ENCODE assay signal across 1 cellular context in genomic region chr4:11468901-11469300, GRCh38.
TF ChIP-seq lines count a peak whose summit lies in the region.

No MANE protein-coding gene starts in this region.

TF ChIP-seq in GM23338, 12 proteins besides CTCF, POLR2A, EP300 and RAD21 (continued from another document):
- TF ChIP-seq, protein P1, sequence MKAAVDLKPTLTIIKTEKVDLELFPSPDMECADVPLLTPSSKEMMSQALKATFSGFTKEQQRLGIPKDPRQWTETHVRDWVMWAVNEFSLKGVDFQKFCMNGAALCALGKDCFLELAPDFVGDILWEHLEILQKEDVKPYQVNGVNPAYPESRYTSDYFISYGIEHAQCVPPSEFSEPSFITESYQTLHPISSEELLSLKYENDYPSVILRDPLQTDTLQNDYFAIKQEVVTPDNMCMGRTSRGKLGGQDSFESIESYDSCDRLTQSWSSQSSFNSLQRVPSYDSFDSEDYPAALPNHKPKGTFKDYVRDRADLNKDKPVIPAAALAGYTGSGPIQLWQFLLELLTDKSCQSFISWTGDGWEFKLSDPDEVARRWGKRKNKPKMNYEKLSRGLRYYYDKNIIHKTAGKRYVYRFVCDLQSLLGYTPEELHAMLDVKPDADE (IDR thresholded peaks at IDR 0.05), result no peak
- TF ChIP-seq EZH2 (IDR thresholded peaks at IDR 0.05; ENCODE audit: low read depth, unreplicated experiment), result no peak
- TF ChIP-seq EZH2phosphoT487 (IDR thresholded peaks at IDR 0.05; ENCODE audit: unreplicated experiment), result no peak
- TF ChIP-seq ZNF114 (CRISPR knock-in tag; IDR thresholded peaks at IDR 0.05), result no peak
- TF ChIP-seq ZNF462 (CRISPR knock-in tag; IDR thresholded peaks at IDR 0.05), result no peak
- no peak for TF ChIP-seq POLR2AphosphoS5 (IDR thresholded peaks at IDR 0.05; ENCODE audit: low read depth)
